Comparison of ENCODE assay signal across 1 cellular context in genomic region chr20:36460648-36461599, GRCh38.
TF ChIP-seq lines count a peak whose summit lies in the region.

No MANE protein-coding gene starts in this region.

TF ChIP-seq in HEK293, 187 proteins besides CTCF, POLR2A, EP300 and RAD21 (continued from another document and continues in another):
- TF ChIP-seq ZNF692 (tag by site-specific recombination; IDR thresholded peaks at IDR 0.05) = peak; percentile 73
- TF ChIP-seq ZNF140 (tag by site-specific recombination; IDR thresholded peaks at IDR 0.05) = no peak
- TF ChIP-seq ZNF624 (tag by site-specific recombination; IDR thresholded peaks at IDR 0.05) = no peak
- no peak for TF ChIP-seq ZNF274 (IDR thresholded peaks at IDR 0.05; ENCODE audit: low read length)
- no peak for TF ChIP-seq ZNF274 (tag by site-specific recombination; IDR thresholded peaks at IDR 0.05; ENCODE audit: borderline replicate concordance)
- TF ChIP-seq, protein P1, sequence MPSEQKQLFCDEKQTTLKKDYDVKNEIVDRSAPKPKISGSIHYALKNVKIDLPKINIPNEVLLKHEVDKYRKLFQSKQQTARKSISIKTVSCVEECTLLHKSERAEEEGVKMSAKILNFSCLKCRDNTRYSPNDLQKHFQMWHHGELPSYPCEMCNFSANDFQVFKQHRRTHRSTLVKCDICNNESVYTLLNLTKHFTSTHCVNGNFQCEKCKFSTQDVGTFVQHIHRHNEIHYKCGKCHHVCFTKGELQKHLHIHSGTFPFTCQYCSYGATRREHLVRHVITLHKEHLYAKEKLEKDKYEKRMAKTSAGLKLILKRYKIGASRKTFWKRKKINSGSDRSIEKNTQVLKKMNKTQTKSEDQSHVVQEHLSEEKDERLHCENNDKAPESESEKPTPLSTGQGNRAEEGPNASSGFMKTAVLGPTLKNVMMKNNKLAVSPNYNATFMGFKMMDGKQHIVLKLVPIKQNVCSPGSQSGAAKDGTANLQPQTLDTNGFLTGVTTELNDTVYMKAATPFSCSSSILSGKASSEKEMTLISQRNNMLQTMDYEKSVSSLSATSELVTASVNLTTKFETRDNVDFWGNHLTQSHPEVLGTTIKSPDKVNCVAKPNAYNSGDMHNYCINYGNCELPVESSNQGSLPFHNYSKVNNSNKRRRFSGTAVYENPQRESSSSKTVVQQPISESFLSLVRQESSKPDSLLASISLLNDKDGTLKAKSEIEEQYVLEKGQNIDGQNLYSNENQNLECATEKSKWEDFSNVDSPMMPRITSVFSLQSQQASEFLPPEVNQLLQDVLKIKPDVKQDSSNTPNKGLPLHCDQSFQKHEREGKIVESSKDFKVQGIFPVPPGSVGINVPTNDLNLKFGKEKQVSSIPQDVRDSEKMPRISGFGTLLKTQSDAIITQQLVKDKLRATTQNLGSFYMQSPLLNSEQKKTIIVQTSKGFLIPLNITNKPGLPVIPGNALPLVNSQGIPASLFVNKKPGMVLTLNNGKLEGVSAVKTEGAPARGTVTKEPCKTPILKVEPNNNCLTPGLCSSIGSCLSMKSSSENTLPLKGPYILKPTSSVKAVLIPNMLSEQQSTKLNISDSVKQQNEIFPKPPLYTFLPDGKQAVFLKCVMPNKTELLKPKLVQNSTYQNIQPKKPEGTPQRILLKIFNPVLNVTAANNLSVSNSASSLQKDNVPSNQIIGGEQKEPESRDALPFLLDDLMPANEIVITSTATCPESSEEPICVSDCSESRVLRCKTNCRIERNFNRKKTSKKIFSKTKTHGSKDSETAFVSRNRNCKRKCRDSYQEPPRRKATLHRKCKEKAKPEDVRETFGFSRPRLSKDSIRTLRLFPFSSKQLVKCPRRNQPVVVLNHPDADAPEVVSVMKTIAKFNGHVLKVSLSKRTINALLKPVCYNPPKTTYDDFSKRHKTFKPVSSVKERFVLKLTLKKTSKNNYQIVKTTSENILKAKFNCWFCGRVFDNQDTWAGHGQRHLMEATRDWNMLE (tag by site-specific recombination; conservative IDR thresholded peaks at IDR 0.05; ENCODE audit: low read depth) = peak; percentile 45; the same call in 1 of the 2 replicates
- TF ChIP-seq EGR2 (tag by site-specific recombination; IDR thresholded peaks at IDR 0.05; ENCODE audit: low read depth) = peak; percentile 76
- TF ChIP-seq MZF1 (tag by site-specific recombination; IDR thresholded peaks at IDR 0.05; ENCODE audit: borderline replicate concordance) = no peak
- TF ChIP-seq ZNF433 (tag by site-specific recombination; IDR thresholded peaks at IDR 0.05; ENCODE audit: low read depth) = no peak
- TF ChIP-seq, protein P2, sequence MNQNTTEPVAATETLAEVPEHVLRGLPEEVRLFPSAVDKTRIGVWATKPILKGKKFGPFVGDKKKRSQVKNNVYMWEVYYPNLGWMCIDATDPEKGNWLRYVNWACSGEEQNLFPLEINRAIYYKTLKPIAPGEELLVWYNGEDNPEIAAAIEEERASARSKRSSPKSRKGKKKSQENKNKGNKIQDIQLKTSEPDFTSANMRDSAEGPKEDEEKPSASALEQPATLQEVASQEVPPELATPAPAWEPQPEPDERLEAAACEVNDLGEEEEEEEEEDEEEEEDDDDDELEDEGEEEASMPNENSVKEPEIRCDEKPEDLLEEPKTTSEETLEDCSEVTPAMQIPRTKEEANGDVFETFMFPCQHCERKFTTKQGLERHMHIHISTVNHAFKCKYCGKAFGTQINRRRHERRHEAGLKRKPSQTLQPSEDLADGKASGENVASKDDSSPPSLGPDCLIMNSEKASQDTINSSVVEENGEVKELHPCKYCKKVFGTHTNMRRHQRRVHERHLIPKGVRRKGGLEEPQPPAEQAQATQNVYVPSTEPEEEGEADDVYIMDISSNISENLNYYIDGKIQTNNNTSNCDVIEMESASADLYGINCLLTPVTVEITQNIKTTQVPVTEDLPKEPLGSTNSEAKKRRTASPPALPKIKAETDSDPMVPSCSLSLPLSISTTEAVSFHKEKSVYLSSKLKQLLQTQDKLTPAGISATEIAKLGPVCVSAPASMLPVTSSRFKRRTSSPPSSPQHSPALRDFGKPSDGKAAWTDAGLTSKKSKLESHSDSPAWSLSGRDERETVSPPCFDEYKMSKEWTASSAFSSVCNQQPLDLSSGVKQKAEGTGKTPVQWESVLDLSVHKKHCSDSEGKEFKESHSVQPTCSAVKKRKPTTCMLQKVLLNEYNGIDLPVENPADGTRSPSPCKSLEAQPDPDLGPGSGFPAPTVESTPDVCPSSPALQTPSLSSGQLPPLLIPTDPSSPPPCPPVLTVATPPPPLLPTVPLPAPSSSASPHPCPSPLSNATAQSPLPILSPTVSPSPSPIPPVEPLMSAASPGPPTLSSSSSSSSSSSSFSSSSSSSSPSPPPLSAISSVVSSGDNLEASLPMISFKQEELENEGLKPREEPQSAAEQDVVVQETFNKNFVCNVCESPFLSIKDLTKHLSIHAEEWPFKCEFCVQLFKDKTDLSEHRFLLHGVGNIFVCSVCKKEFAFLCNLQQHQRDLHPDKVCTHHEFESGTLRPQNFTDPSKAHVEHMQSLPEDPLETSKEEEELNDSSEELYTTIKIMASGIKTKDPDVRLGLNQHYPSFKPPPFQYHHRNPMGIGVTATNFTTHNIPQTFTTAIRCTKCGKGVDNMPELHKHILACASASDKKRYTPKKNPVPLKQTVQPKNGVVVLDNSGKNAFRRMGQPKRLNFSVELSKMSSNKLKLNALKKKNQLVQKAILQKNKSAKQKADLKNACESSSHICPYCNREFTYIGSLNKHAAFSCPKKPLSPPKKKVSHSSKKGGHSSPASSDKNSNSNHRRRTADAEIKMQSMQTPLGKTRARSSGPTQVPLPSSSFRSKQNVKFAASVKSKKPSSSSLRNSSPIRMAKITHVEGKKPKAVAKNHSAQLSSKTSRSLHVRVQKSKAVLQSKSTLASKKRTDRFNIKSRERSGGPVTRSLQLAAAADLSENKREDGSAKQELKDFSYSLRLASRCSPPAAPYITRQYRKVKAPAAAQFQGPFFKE (tag by site-specific recombination; IDR thresholded peaks at IDR 0.05; ENCODE audit: borderline replicate concordance) = no peak
- TF ChIP-seq ZBTB10 (tag by site-specific recombination; IDR thresholded peaks at IDR 0.05) = peak; percentile 76
- no peak for TF ChIP-seq HOXD13 (CRISPR knock-in tag; IDR thresholded peaks at IDR 0.05; ENCODE audit: borderline replicate concordance)
- peak; percentile 82 for TF ChIP-seq GLIS1 (tag by site-specific recombination; IDR thresholded peaks at IDR 0.05)
- no peak for TF ChIP-seq ZBTB48 (tag by site-specific recombination; IDR thresholded peaks at IDR 0.05)
- 0 out of 2 replicates have a peak, but pooled peaks have one; percentile 20 for TF ChIP-seq ZNF558 (tag by site-specific recombination; IDR thresholded peaks at IDR 0.05)
- peak; percentile 77 for TF ChIP-seq KLF8 (tag by site-specific recombination; IDR thresholded peaks at IDR 0.05)
- TF ChIP-seq, protein P3, sequence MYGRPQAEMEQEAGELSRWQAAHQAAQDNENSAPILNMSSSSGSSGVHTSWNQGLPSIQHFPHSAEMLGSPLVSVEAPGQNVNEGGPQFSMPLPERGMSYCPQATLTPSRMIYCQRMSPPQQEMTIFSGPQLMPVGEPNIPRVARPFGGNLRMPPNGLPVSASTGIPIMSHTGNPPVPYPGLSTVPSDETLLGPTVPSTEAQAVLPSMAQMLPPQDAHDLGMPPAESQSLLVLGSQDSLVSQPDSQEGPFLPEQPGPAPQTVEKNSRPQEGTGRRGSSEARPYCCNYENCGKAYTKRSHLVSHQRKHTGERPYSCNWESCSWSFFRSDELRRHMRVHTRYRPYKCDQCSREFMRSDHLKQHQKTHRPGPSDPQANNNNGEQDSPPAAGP (tag by site-specific recombination; IDR thresholded peaks at IDR 0.05) = peak; percentile 77
- no peak for TF ChIP-seq ZNF354C (tag by site-specific recombination; IDR thresholded peaks at IDR 0.05; ENCODE audit: borderline replicate concordance, low read depth)
- TF ChIP-seq ZNF391 (tag by site-specific recombination; IDR thresholded peaks at IDR 0.05; ENCODE audit: borderline replicate concordance, low read depth) = no peak
- no peak for TF ChIP-seq PRDM6 (tag by site-specific recombination; IDR thresholded peaks at IDR 0.05)
- TF ChIP-seq, protein P4, sequence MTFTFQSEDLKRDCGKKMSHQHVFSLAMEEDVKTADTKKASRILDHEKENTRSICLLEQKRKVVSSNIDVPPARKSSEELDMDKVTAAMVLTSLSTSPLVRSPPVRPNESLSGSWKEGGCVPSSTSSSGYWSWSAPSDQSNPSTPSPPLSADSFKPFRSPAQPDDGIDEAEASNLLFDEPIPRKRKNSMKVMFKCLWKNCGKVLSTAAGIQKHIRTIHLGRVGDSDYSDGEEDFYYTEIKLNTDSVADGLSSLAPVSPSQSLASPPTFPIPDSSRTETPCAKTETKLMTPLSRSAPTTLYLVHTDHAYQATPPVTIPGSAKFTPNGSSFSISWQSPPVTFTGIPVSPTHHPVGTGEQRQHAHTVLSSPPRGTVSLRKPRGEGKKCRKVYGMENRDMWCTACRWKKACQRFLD (tag by site-specific recombination; IDR thresholded peaks at IDR 0.05) = no peak
- no peak for TF ChIP-seq ZBTB20 (tag by site-specific recombination; IDR thresholded peaks at IDR 0.05)
- no peak for TF ChIP-seq ZNF707 (tag by site-specific recombination; IDR thresholded peaks at IDR 0.05)
- TF ChIP-seq ZNF629 (tag by site-specific recombination; IDR thresholded peaks at IDR 0.05) = peak; percentile 31; the same call in 1 of the 2 replicates
- TF ChIP-seq AEBP2 (tag by site-specific recombination; IDR thresholded peaks at IDR 0.05; ENCODE audit: borderline replicate concordance) = no peak
- peak; percentile 55; the same call in 1 of the 2 replicates for TF ChIP-seq ZNF610 (tag by site-specific recombination; IDR thresholded peaks at IDR 0.05; ENCODE audit: borderline replicate concordance)
- no peak for TF ChIP-seq BCL11B (tag by site-specific recombination; IDR thresholded peaks at IDR 0.05; ENCODE audit: low read depth)
- TF ChIP-seq, protein P5, sequence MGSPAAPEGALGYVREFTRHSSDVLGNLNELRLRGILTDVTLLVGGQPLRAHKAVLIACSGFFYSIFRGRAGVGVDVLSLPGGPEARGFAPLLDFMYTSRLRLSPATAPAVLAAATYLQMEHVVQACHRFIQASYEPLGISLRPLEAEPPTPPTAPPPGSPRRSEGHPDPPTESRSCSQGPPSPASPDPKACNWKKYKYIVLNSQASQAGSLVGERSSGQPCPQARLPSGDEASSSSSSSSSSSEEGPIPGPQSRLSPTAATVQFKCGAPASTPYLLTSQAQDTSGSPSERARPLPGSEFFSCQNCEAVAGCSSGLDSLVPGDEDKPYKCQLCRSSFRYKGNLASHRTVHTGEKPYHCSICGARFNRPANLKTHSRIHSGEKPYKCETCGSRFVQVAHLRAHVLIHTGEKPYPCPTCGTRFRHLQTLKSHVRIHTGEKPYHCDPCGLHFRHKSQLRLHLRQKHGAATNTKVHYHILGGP (tag by site-specific recombination; IDR thresholded peaks at IDR 0.05) = no peak
- TF ChIP-seq KLF10 (tag by site-specific recombination; IDR thresholded peaks at IDR 0.05) = peak; percentile 79
- TF ChIP-seq ZNF184 (tag by site-specific recombination; IDR thresholded peaks at IDR 0.05) = no peak
- no peak for TF ChIP-seq ZBTB6 (tag by site-specific recombination; IDR thresholded peaks at IDR 0.05)
